ENCODE assay signal across 10 cellular contexts in genomic region chr6:82178084-82178758, GRCh38.
DNase-seq lines count a peak whose midpoint lies in the region; ATAC-seq, FAIRE-seq and TF ChIP-seq lines count a peak whose summit lies in the region.
"Had no signal": no experiment of that assay in that cellular context is flagged by ENCODE, and none has a peak within 500 bp of the region (broad histone marks: within the 10 kb centered on the region; RNA-seq: fewer than 3 reads in every experiment).

No MANE protein-coding gene starts in this region.

- intact Hi-C loops in MCF 10A (cut with micrococcal nuclease) = no loop called here

- H3K4me3 Mint-ChIP-seq in MCF 10A (ENCODE audit: unreplicated experiment) = no peak overlapping the region
- H3K4me3 Mint-ChIP-seq: activated naive CD8-positive, alpha-beta T cell had no signal

- ATAC-seq in GM18511 (IDR thresholded peaks at IDR 0.05; ENCODE audit: unreplicated experiment) (no peak), GM19397 (IDR thresholded peaks at IDR 0.05; ENCODE audit: unreplicated experiment) (no peak)

- peak; percentile 55 for TF ChIP-seq CTCF in D721Med (IDR thresholded peaks at IDR 0.05; ENCODE audit: insufficient read depth, missing control alignments)
- peak; percentile 37 for TF ChIP-seq CTCF in MCF 10A (IDR thresholded peaks at IDR 0.05; ENCODE audit: unreplicated experiment)

- BruUV-seq in MCF 10A (replicated peaks; lab: Mats Ljungman, UMichigan) = no TSS peak

- H3K36me3 Mint-ChIP-seq in MCF 10A (ENCODE audit: insufficient read depth, unreplicated experiment) = peaks cover 67% of the 10 kb centered on the region

- CTCF ChIA-PET in MCF 10A (lab: Yijun Ruan, JAX) = interaction anchor here (0.5 to 1.4 kb wide), 10 partner anchors 13 to 1095 kb away, joined by 3 to 6 read pairs (median 3); no protein-coding TSS in a partner anchor

- no peak overlapping the region for H3K4me3 ChIP-seq in H7 (ENCODE audit: insufficient read depth, low read depth, low read length)
- H3K4me3 ChIP-seq: HAP-1 had no signal

- POLR2A ChIA-PET in MCF 10A (lab: Yijun Ruan, JAX) = interaction anchor here (0.7 kb wide), 1 partner anchor 420 kb away, joined by 3 read pairs; no protein-coding TSS in a partner anchor

- FAIRE-seq in D721Med (lab: Jason Lieb, UNC) = no peak

- no peaks in the 10 kb centered on the region for H3K27me3 ChIP-seq in H7 (ENCODE audit: control insufficient read depth, insufficient read depth, low read length)

- H3K4me1 Mint-ChIP-seq in MCF 10A (ENCODE audit: insufficient read depth, unreplicated experiment) = no peaks in the 10 kb centered on the region

- H3K9me3 Mint-ChIP-seq in MCF 10A (ENCODE audit: unreplicated experiment) = no peaks in the 10 kb centered on the region

- H3K27me3 Mint-ChIP-seq in MCF 10A (ENCODE audit: insufficient read depth, unreplicated experiment) = no peaks in the 10 kb centered on the region
- H3K27me3 Mint-ChIP-seq: activated naive CD8-positive, alpha-beta T cell had no signal

- DNase-seq in D721Med (ENCODE audit: insufficient read length, low spot score) = no peak
- peak; percentile 8 for DNase-seq in MV-4-11 (lab: John Stamatoyannopoulos, UW)
- peak; percentile 27 for DNase-seq in MCF 10A (ENCODE audit: unreplicated experiment)
- DNase-seq in lung microvascular endothelial cell (ENCODE audit: low read depth in 2 of 2) = peak; percentile 48 to 71
- no peak for DNase-seq in GDM1 (lab: John Stamatoyannopoulos, UW)
- DNase-seq in H7 = no peak

- H3K27ac Mint-ChIP-seq in MCF 10A (ENCODE audit: low read depth, unreplicated experiment) = peak overlapping the region; percentile 54
- H3K27ac Mint-ChIP-seq: activated naive CD8-positive, alpha-beta T cell had no signal

- peaks cover under 1% of the 10 kb centered on the region; the same call in 1 of the 2 replicates for H3K36me3 ChIP-seq in H7 (replicated peaks; ENCODE audit: control insufficient read depth, insufficient read depth, low read length)

Comparison
In these comparisons a context has a peak if more than half of its experiments do, and no peak if none do; other contexts are left out.
1. DNase-seq: peak in MV-4-11 (single experiment), MCF 10A (single experiment) and lung microvascular endothelial cell (2 of 2); none in D721Med (single experiment), GDM1 (single experiment) and H7 (single experiment).